Comparison of ENCODE assay signal across 17 cellular contexts in genomic region chr21:36512971-36513370, GRCh38. TPM values are rescaled to one million over a fixed set of nuclear protein-coding genes. Genes with fewer than 3 reads are reported as not detected.
DNase-seq lines count a peak whose midpoint lies in the region; ATAC-seq, FAIRE-seq and TF ChIP-seq lines count a peak whose summit lies in the region.
"Had no signal": no experiment of that assay in that cellular context is flagged by ENCODE, and none has a peak within 500 bp of the region (broad histone marks: within the 10 kb centered on the region; RNA-seq: fewer than 3 reads in every experiment).

No MANE protein-coding gene starts in this region.

- H3K27ac ChIP-seq in OCI-LY7 (ENCODE audit: low read depth, low read length, poor library complexity, severe bottlenecking), result peak overlapping the region; percentile 53
- H3K27ac ChIP-seq in K562 (ENCODE audit: extremely low read depth, low read depth, low read length), result no peak overlapping the region
- H3K27ac ChIP-seq in uterus, result no peak overlapping the region
- no peak overlapping the region for H3K27ac ChIP-seq in SJCRH30
- H3K27ac ChIP-seq: 22Rv1, KMS-11 had no signal

- no peak for ATAC-seq in K562
- ATAC-seq in GM18520 (IDR thresholded peaks at IDR 0.05; ENCODE audit: unreplicated experiment), result no peak

- peak; percentile 4 for DNase-seq in activated effector memory CD4-positive, alpha-beta T cell treated with anti-CD3 and anti-CD28 coated beads, Interleukin-2, amount 50 U/mL, for 16 hours
- no peak for DNase-seq in activated effector memory CD4-positive, alpha-beta T cell treated with Interleukin-2 at 50 U/mL for 16 hours
- DNase-seq in OCI-LY7 (ENCODE audit: low spot score) (no peak), K562 (ENCODE audit: extremely low read depth in 1 of 4, low spot score in 3 of 4) (peak in 2 of 4 experiments; percentile 33 to 41), NCI-H2196 treated with DMSO at 0.1 percent for 48 hours (lab: John Stamatoyannopoulos, UW; ENCODE audit: unreplicated experiment) (no peak), uterus (no peak), SJCRH30 (no peak)
- DNase-seq: C1 segment of cervical spinal cord; Calu3; CD4-positive, alpha-beta T cell; DMS 273 treated with DMSO at 0.1 percent for 48 hours; H7; IMR-90 had no signal

- TF ChIP-seq EP300 in K562 (IDR thresholded peaks at IDR 0.05; ENCODE audit: low read length), result no peak

- no peak for TF ChIP-seq POLR2A in K562 (conservative IDR thresholded peaks at IDR 0.05)
- TF ChIP-seq POLR2A in uterus (IDR thresholded peaks at IDR 0.05), result no peak

- peak overlapping the region; percentile 19 for H3K4me3 ChIP-seq in OCI-LY7 (ENCODE audit: low read depth, low read length, poor library complexity, severe bottlenecking)
- no peak overlapping the region for H3K4me3 ChIP-seq in K562
- H3K4me3 ChIP-seq in uterus, result no peak overlapping the region
- H3K4me3 ChIP-seq in SJCRH30, result no peak overlapping the region

- 2% methylated on average over 5 of the region's 5 CpGs for WGBS in K562 (ENCODE audit: insufficient coverage, low coverage, missing lambda C conversion rate)

- H3K9ac ChIP-seq in K562 (ENCODE audit: insufficient read depth in 1 of 2, low read depth in 2 of 2, low read length in 2 of 2), result no peak overlapping the region
- H3K9ac ChIP-seq: KMS-11 had no signal

- no peaks in the 10 kb centered on the region for H3K9me2 ChIP-seq in OCI-LY7 (ENCODE audit: insufficient read depth, low read length)

- peaks cover 77% of the 10 kb centered on the region for H3K4me1 ChIP-seq in OCI-LY7 (ENCODE audit: insufficient read depth, low read length, poor library complexity, severe bottlenecking)
- H3K4me1 ChIP-seq in K562 (replicated peaks in 1 of 2; ENCODE audit: control insufficient read depth in 2 of 2, insufficient read depth in 2 of 2, low read length in 2 of 2), result no peaks in the 10 kb centered on the region
- no peaks in the 10 kb centered on the region for H3K4me1 ChIP-seq in uterus
- H3K4me1 ChIP-seq in SJCRH30, result no peaks in the 10 kb centered on the region

- H3K9me3 ChIP-seq in OCI-LY7 (ENCODE audit: low read length), result no peaks in the 10 kb centered on the region
- no peaks in the 10 kb centered on the region for H3K9me3 ChIP-seq in K562 (replicated peaks; ENCODE audit: control insufficient read depth, insufficient read depth, low read depth, low read length)
- H3K9me3 ChIP-seq in uterus, result no peaks in the 10 kb centered on the region
- H3K9me3 ChIP-seq in SJCRH30 (replicated peaks), result no peaks in the 10 kb centered on the region

- in situ Hi-C loops in K562 (cut with MboI), result no loop called here

- TF ChIP-seq CTCF in OCI-LY7 (conservative IDR thresholded peaks at IDR 0.05; ENCODE audit: low read length), result no peak
- TF ChIP-seq CTCF in K562 (IDR thresholded peaks at IDR 0.05 in 2 of 3, conservative IDR thresholded peaks at IDR 0.05 in 1 of 3; ENCODE audit: insufficient read depth in 2 of 3, low read depth in 1 of 3, low read length in 3 of 3), result no peak
- no peak for TF ChIP-seq CTCF in uterus (IDR thresholded peaks at IDR 0.05)

- no peaks in the 10 kb centered on the region for H4K20me1 ChIP-seq in OCI-LY7 (ENCODE audit: insufficient read depth, low read length)
- H4K20me1 ChIP-seq in K562 (replicated peaks; ENCODE audit: control insufficient read depth, insufficient read depth, low read length), result no peaks in the 10 kb centered on the region

- H2AFZ ChIP-seq in OCI-LY7 (ENCODE audit: low read length) (peak overlapping the region; percentile 45; the same call in 1 of the 2 replicates), K562 (ENCODE audit: low read depth, low read length) (no peak overlapping the region)

- BruUV-seq in OCI-LY7 (replicated peaks; lab: Mats Ljungman, UMichigan), result no TSS peak
- no TSS peak for BruUV-seq in K562 (replicated peaks; lab: Mats Ljungman, UMichigan)

- intact Hi-C loops in OCI-LY7 (cut with micrococcal nuclease; ENCODE audit: unreplicated experiment), result loop anchor here (10.0 kb wide), 1 partner anchor 752 kb away; the partner anchor contains the start of gene VPS26C
- intact Hi-C loops in K562 (cut with micrococcal nuclease), result no loop called here
- intact Hi-C loops in uterus (cut with DNase I; ENCODE audit: low total_unique reads), result no loop called here

- POLR2A ChIA-PET in OCI-LY7 (lab: Charles Lee) (interaction anchor here (0.6 to 2.1 kb wide), 2 partner anchors 23 to 260 kb away, joined by 3 to 6 read pairs; no protein-coding TSS in a partner anchor), K562 (lab: Yijun Ruan, JAX) (interaction anchor here (0.5 kb wide), 1 partner anchor 9 kb away, joined by 5 read pairs; no protein-coding TSS in a partner anchor)

- H3K79me2 ChIP-seq in OCI-LY7 (ENCODE audit: insufficient read depth, low read depth, low read length) (no peaks in the 10 kb centered on the region), K562 (ENCODE audit: control insufficient read depth, insufficient read depth, low read length) (no peaks in the 10 kb centered on the region)

- CTCF ChIA-PET in OCI-LY7 (lab: Charles Lee; ENCODE audit: unreplicated experiment) (no interaction called here), K562 (lab: Yijun Ruan, JAX; ENCODE audit: low intra/inter-chr PET ratio) (no interaction called here)

- H3K27me3 ChIP-seq in K562 (ENCODE audit: control insufficient read depth in 2 of 2, insufficient read depth in 2 of 2, low read length in 2 of 2), result peaks cover 22 to 27% of the 10 kb centered on the region in 2 experiments
- H3K27me3 ChIP-seq in uterus, result no peaks in the 10 kb centered on the region
- H3K27me3 ChIP-seq in SJCRH30, result no peaks in the 10 kb centered on the region

- H3K36me3 ChIP-seq in OCI-LY7 (ENCODE audit: insufficient read depth, low read length), result no peaks in the 10 kb centered on the region
- H3K36me3 ChIP-seq in K562 (ENCODE audit: control insufficient read depth, insufficient read depth, low read length), result no peaks in the 10 kb centered on the region
- H3K36me3 ChIP-seq in uterus, result no peaks in the 10 kb centered on the region
- H3K36me3 ChIP-seq in SJCRH30, result no peaks in the 10 kb centered on the region

- H3K4me2 ChIP-seq in OCI-LY7 (ENCODE audit: low read length) (peak overlapping the region; percentile 54), K562 (ENCODE audit: insufficient read depth, low read length) (no peak overlapping the region)
- H3K4me2 ChIP-seq: KMS-11 had no signal

- H3K9me1 ChIP-seq in K562 (ENCODE audit: control insufficient read depth, insufficient read depth, low read length), result no peaks in the 10 kb centered on the region

- no peak for FAIRE-seq in K562 (lab: Jason Lieb, UNC)

- TF ChIP-seq RAD21 in K562 (CRISPR knock-in tag; conservative IDR thresholded peaks at IDR 0.05 in 1 of 2, IDR thresholded peaks at IDR 0.05 in 1 of 2), result no peak

TF ChIP-seq in K562, 482 proteins besides CTCF, POLR2A, EP300 and RAD21 (continues in another document):
- TF ChIP-seq USF1 (CRISPR knock-in tag; IDR thresholded peaks at IDR 0.05), result 0 out of 2 replicates have a peak, but pooled peaks have one; percentile 39
- TF ChIP-seq, protein P1, sequence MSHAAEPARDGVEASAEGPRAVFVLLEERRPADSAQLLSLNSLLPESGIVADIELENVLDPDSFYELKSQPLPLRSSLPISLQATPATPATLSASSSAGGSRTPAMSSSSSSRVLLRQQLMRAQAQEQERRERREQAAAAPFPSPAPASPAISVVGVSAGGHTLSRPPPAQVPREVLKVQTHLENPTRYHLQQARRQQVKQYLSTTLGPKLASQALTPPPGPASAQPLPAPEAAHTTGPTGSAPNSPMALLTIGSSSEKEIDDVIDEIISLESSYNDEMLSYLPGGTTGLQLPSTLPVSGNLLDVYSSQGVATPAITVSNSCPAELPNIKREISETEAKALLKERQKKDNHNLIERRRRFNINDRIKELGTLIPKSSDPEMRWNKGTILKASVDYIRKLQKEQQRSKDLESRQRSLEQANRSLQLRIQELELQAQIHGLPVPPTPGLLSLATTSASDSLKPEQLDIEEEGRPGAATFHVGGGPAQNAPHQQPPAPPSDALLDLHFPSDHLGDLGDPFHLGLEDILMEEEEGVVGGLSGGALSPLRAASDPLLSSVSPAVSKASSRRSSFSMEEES (CRISPR knock-in tag; IDR thresholded peaks at IDR 0.05), result peak; percentile 30; the same call in 1 of the 2 replicates
- no peak for TF ChIP-seq SMARCC2 (IDR thresholded peaks at IDR 0.05; ENCODE audit: low read depth)
- TF ChIP-seq ZNF224 (CRISPR knock-in tag; IDR thresholded peaks at IDR 0.05), result no peak
- no peak for TF ChIP-seq RB1 (IDR thresholded peaks at IDR 0.05; ENCODE audit: low read depth)

RNA-seq across cellular contexts. Expression of gene CLDN14, which starts 33.0 kb away (rescaled TPM):
- not detected in 2 replicates for total RNA-seq in OCI-LY7 (2014; rRNA removed; shearing (Covaris generic))
- total RNA-seq in OCI-LY7 (2022) (not detected in 2 replicates), K562 (2014; rRNA removed) (not detected in 2 replicates), K562 (2014; rRNA removed; fragmentation: Illumina TruSeq; extraction: Trizol) (not detected in 2 replicates), K562 (2015; rRNA removed; fragmentation: Illumina TruSeq; extraction: Trizol) (not detected in 2 replicates), K562 (2021) (not detected in 2 replicates), uterus (not detected)
- not detected in 2 replicates for total RNA-seq in K562 (2011; cell fraction: chromatin; rRNA removed; ENCODE audit: low replicate concordance)
- total RNA-seq in K562 (2011; cell fraction: nucleolus; rRNA removed), result not detected in 2 replicates
- not detected in 2 replicates for total RNA-seq in K562 (2011; cell fraction: nucleoplasm; rRNA removed)
- polyA plus RNA-seq in K562 (2011; rRNA removed) (not detected in 2 replicates), K562 (2014; fragmentation: Illumina TruSeq; extraction: Trizol) (not detected in 2 replicates), K562 (2014; fragmentation: Nextera tagmentation; extraction: Ambion mirVana) (not detected), K562 (2014; rRNA removed) (not detected in 2 replicates)
- polyA plus RNA-seq in K562 (2011; cell fraction: cytosol; rRNA removed), result not detected in 2 replicates
- not detected in 2 replicates for polyA plus RNA-seq in K562 (2011; cell fraction: nucleus; rRNA removed)
- not detected in 2 replicates for polyA plus RNA-seq in K562 (2012)
- not detected in 2 replicates for polyA minus RNA-seq in K562 (2011; rRNA and poly(A)+ RNA removed)
- not detected in 2 replicates for polyA minus RNA-seq in K562 (2011; cell fraction: cytosol; rRNA and poly(A)+ RNA removed)
- polyA minus RNA-seq in K562 (2011; cell fraction: nucleus; rRNA and poly(A)+ RNA removed), result not detected in 2 replicates
- not detected in 2 replicates for total RNA-seq in SJCRH30 (2014; rRNA removed; shearing (Covaris generic))
- total RNA-seq: A673; Calu3; CD4-positive, alpha-beta T cell; H7; IMR-90 had no signal
- polyA plus RNA-seq: IMR-90 had no signal
